In genomic region chr19:56294557-56294956, GRCh38 we compare ENCODE assay signal across 1 cellular context.
TF ChIP-seq lines count a peak whose summit lies in the region.

No MANE protein-coding gene starts in this region.

TF ChIP-seq in GM12878, 131 proteins besides CTCF, POLR2A, EP300 and RAD21:
- peak; percentile 73 for TF ChIP-seq ZBTB40 (IDR thresholded peaks at IDR 0.05; ENCODE audit: borderline replicate concordance)
- TF ChIP-seq SMARCA5 (IDR thresholded peaks at IDR 0.05): no peak
